Comparison of ENCODE assay signal across 10 cellular contexts in genomic region chrX:125295337-125295736, GRCh38. TPM values are rescaled to one million over a fixed set of nuclear protein-coding genes. Genes with fewer than 3 reads are reported as not detected.
DNase-seq lines count a peak whose midpoint lies in the region; ATAC-seq, FAIRE-seq and TF ChIP-seq lines count a peak whose summit lies in the region.
"Had no signal": no experiment of that assay in that cellular context is flagged by ENCODE, and none has a peak within 500 bp of the region (broad histone marks: within the 10 kb centered on the region; RNA-seq: fewer than 3 reads in every experiment).

No MANE protein-coding gene starts in this region.

- H3K4me2 ChIP-seq in HepG2 (ENCODE audit: low read depth, low read length): no peak overlapping the region

- H3K4me1 ChIP-seq in liver (ENCODE audit: control insufficient read depth in 4 of 4, insufficient read depth in 4 of 4, low read length in 3 of 4) (peaks cover 0 to 17% (median 4%) of the 10 kb centered on the region in 4 donors), HepG2 (ENCODE audit: insufficient read depth, low read length) (no peaks in the 10 kb centered on the region)

- peak overlapping the region; percentile 34 to 60 for H3K4me3 Mint-ChIP-seq in stimulated activated naive CD8-positive, alpha-beta T cell treated with anti-CD3 and anti-CD28 coated beads, Interleukin-15, amount 100 ng/mL, for 72 hours
- H3K4me3 Mint-ChIP-seq: nephron had no signal

- intact Hi-C loops in HepG2 (cut with micrococcal nuclease; ENCODE audit: unreplicated experiment) (no loop called here), lower leg skin (cut with DNase I; ENCODE audit: low total_unique reads) (no loop called here)

- in situ Hi-C loops in HepG2 (cut with HindIII; ENCODE audit: extremely low pct_ligation_motif_present, low pct_unique_long_range_greater_than_20kb): no loop called here

- H3K9ac ChIP-seq in liver (ENCODE audit: low read depth in 1 of 2, low read length in 2 of 2): no peak overlapping the region
- H3K9ac ChIP-seq in HepG2 (ENCODE audit: insufficient read depth, low read depth, low read length): no peak overlapping the region

- H3K4me3 ChIP-seq in liver (ENCODE audit: low read depth in 1 of 3, low read length in 3 of 3) (no peak overlapping the region), HepG2 (replicated peaks in 1 of 3; ENCODE audit: insufficient read depth in 1 of 3, low read depth in 2 of 3, low read length in 3 of 3) (no peak overlapping the region), lower leg skin (ENCODE audit: low read depth, poor library complexity, severe bottlenecking) (no peak overlapping the region)

- POLR2A ChIA-PET in HepG2 (lab: Yijun Ruan, JAX): no interaction called here

- H3K4me1 Mint-ChIP-seq in stimulated activated naive CD8-positive, alpha-beta T cell treated with anti-CD3 and anti-CD28 coated beads, Interleukin-15, amount 100 ng/mL, for 72 hours: peaks cover 18% of the 10 kb centered on the region
- H3K4me1 Mint-ChIP-seq: nephron had no signal

- H3K79me2 ChIP-seq in HepG2 (ENCODE audit: insufficient read depth, low read length): no peaks in the 10 kb centered on the region

- H3K36me3 ChIP-seq in liver (ENCODE audit: control insufficient read depth in 4 of 4, insufficient read depth in 3 of 4, low read depth in 1 of 4, low read length in 3 of 4): no peaks in the 10 kb centered on the region
- no peaks in the 10 kb centered on the region for H3K36me3 ChIP-seq in HepG2 (replicated peaks in 1 of 2; ENCODE audit: control insufficient read depth in 1 of 2, insufficient read depth in 2 of 2, low read length in 2 of 2)

- no peaks in the 10 kb centered on the region for H3K27me3 Mint-ChIP-seq in stimulated activated naive CD8-positive, alpha-beta T cell treated with anti-CD3 and anti-CD28 coated beads, Interleukin-15, amount 100 ng/mL, for 72 hours

- ATAC-seq in HepG2 (no peak), HG02938 (IDR thresholded peaks at IDR 0.05; ENCODE audit: unreplicated experiment) (peak; percentile 93)
- ATAC-seq in stimulated activated naive CD8-positive, alpha-beta T cell treated with anti-CD3 and anti-CD28 coated beads, Interleukin-15, amount 100 ng/mL, for 72 hours: peak; percentile 90

- no peaks in the 10 kb centered on the region for H4K20me1 ChIP-seq in HepG2 (ENCODE audit: insufficient read depth, low read length)

- TF ChIP-seq CTCF in liver (IDR thresholded peaks at IDR 0.05; ENCODE audit: low read depth, low read length, missing input control) (no peak), HepG2 (CRISPR knock-in tag; IDR thresholded peaks at IDR 0.05) (no peak), lower leg skin (IDR thresholded peaks at IDR 0.05) (no peak)

- H2AFZ ChIP-seq in HepG2 (ENCODE audit: low read length): no peak overlapping the region

- 58% methylated on average over 2 of the region's 2 CpGs for WGBS in liver
- WGBS in HepG2 (ENCODE audit: low lambda C conversion rate): 47% methylated on average over 2 of the region's 2 CpGs
- 71 to 74% methylated on average over 2 of the region's 2 CpGs for WGBS in lower leg skin, 2 donors

- FAIRE-seq in HepG2 (lab: Jason Lieb, UNC): no peak
- FAIRE-seq: H1 had no signal

- H3K9me3 ChIP-seq in liver (ENCODE audit: control insufficient read depth in 4 of 4, low read length in 3 of 4) (no peaks in the 10 kb centered on the region), HepG2 (ENCODE audit: low read length) (no peaks in the 10 kb centered on the region)

- H3K27ac Mint-ChIP-seq in stimulated activated naive CD8-positive, alpha-beta T cell treated with anti-CD3 and anti-CD28 coated beads, Interleukin-15, amount 100 ng/mL, for 72 hours: peak overlapping the region in 1 of 2 donors; percentile 82
- H3K27ac Mint-ChIP-seq: nephron had no signal

- no peak overlapping the region for H3K27ac ChIP-seq in liver (ENCODE audit: low read depth in 1 of 2, low read length in 2 of 2)
- no peak overlapping the region for H3K27ac ChIP-seq in HepG2 (ENCODE audit: extremely low read length, insufficient read depth, low read length)

- no peak for TF ChIP-seq EP300 in HepG2 (IDR thresholded peaks at IDR 0.05; ENCODE audit: low read depth in 2 of 2, low read length in 2 of 2)
- no peak for TF ChIP-seq EP300 in HepG2 (CRISPR knock-in tag; IDR thresholded peaks at IDR 0.05; ENCODE audit: borderline replicate concordance)

- TF ChIP-seq RAD21 in liver (IDR thresholded peaks at IDR 0.05) (no peak), HepG2 (CRISPR knock-in tag; IDR thresholded peaks at IDR 0.05) (no peak)

- BruUV-seq in HepG2 (replicated peaks; lab: Mats Ljungman, UMichigan): no TSS peak

- H3K27me3 ChIP-seq in liver (ENCODE audit: control insufficient read depth in 4 of 4, insufficient read depth in 4 of 4, low read length in 3 of 4) (no peaks in the 10 kb centered on the region), HepG2 (ENCODE audit: control insufficient read depth in 1 of 2, insufficient read depth in 2 of 2, low read length in 2 of 2) (no peaks in the 10 kb centered on the region)

- TF ChIP-seq POLR2A in HepG2 (IDR thresholded peaks at IDR 0.05; ENCODE audit: insufficient read depth in 1 of 2, low read depth in 2 of 2, low read length in 2 of 2) (no peak), lower leg skin (IDR thresholded peaks at IDR 0.05) (no peak)

- CTCF ChIA-PET in HepG2 (lab: Yijun Ruan, JAX; ENCODE audit: low intra/inter-chr PET ratio, low total read pairs): no interaction called here

- H3K9me3 Mint-ChIP-seq in stimulated activated naive CD8-positive, alpha-beta T cell treated with anti-CD3 and anti-CD28 coated beads, Interleukin-15, amount 100 ng/mL, for 72 hours: no peaks in the 10 kb centered on the region
- H3K9me3 Mint-ChIP-seq: nephron had no signal

- no peak for DNase-seq in HepG2 (ENCODE audit: low spot score)
- peak; percentile 14 for DNase-seq in NOMO-1 treated with dmso at 0.1 percent for 144 hours (lab: John Stamatoyannopoulos, UW; ENCODE audit: unreplicated experiment)
- peak in 1 of 2 donors; percentile 26 for DNase-seq in stimulated activated naive CD8-positive, alpha-beta T cell treated with anti-CD3 and anti-CD28 coated beads, Interleukin-15, amount 100 ng/mL, for 72 hours
- no peak for DNase-seq in anterior cingulate cortex (lab: John Stamatoyannopoulos, UW)
- no peak for DNase-seq in lower leg skin (ENCODE audit: low spot score in 2 of 2)
- no peak for DNase-seq in NCI-H2171 treated with DMSO at 0.1 percent for 48 hours (lab: John Stamatoyannopoulos, UW)

TF ChIP-seq in liver, 16 proteins besides CTCF, POLR2A, EP300 and RAD21:
- TF ChIP-seq RXRA (IDR thresholded peaks at IDR 0.05) (peak in 1 of 2 donors; percentile 28), TAF1 (conservative IDR thresholded peaks at IDR 0.05) (no peak), JUND (IDR thresholded peaks at IDR 0.05) (peak in 1 of 2 donors; percentile 53), HNF4A (conservative IDR thresholded peaks at IDR 0.05) (peak; percentile 77 to 88), GABPA (IDR thresholded peaks at IDR 0.05 in 1 of 2, conservative IDR thresholded peaks at IDR 0.05 in 1 of 2) (no peak), EGR1 (IDR thresholded peaks at IDR 0.05; ENCODE audit: low read depth in 2 of 2) (no peak)

RNA-seq across cellular contexts. Expression of gene TEX13C, which starts 24.3 kb away (rescaled TPM):
- not detected for total RNA-seq in liver
- not detected for polyA plus RNA-seq in liver
- not detected in 2 replicates for total RNA-seq in HepG2 (2016; rRNA removed; fragmentation: Illumina TruSeq; extraction: Trizol)
- not detected in 2 replicates for total RNA-seq in HepG2 (2016; cell fraction: cytosol; rRNA removed; fragmentation: Illumina TruSeq; extraction: Trizol; ENCODE audit: low read depth)
- total RNA-seq in HepG2 (2016; cell fraction: insoluble cytoplasmic fraction; rRNA removed; fragmentation: Illumina TruSeq; extraction: Trizol): not detected in 2 replicates
- total RNA-seq in HepG2 (2016; cell fraction: membrane; rRNA removed; fragmentation: Illumina TruSeq; extraction: Trizol): not detected in 2 replicates
- not detected in 2 replicates for total RNA-seq in HepG2 (2016; cell fraction: nucleus; rRNA removed; fragmentation: Illumina TruSeq; extraction: Trizol)
- not detected in 2 replicates for polyA plus RNA-seq in HepG2 (2011; rRNA removed)
- not detected in 2 replicates for polyA plus RNA-seq in HepG2 (2011; cell fraction: cytosol; rRNA removed)
- polyA plus RNA-seq in HepG2 (2011; cell fraction: nucleus; rRNA removed): not detected in 2 replicates
- not detected in 2 replicates for polyA plus RNA-seq in HepG2 (2012)
- not detected in 2 replicates for polyA plus RNA-seq in HepG2 (2016; cell fraction: cytosol; fragmentation: Illumina TruSeq; extraction: Trizol; ENCODE audit: low read depth)
- not detected in 2 replicates for polyA plus RNA-seq in HepG2 (2016; cell fraction: insoluble cytoplasmic fraction; fragmentation: Illumina TruSeq; extraction: Trizol; ENCODE audit: low read depth)
- polyA plus RNA-seq in HepG2 (2016; cell fraction: membrane; fragmentation: Illumina TruSeq; extraction: Trizol; ENCODE audit: low read depth): not detected in 2 replicates
- not detected in 2 replicates for polyA plus RNA-seq in HepG2 (2016; cell fraction: nucleus; fragmentation: Illumina TruSeq; extraction: Trizol; ENCODE audit: insufficient read depth, low read depth)
- not detected in 2 replicates for polyA minus RNA-seq in HepG2 (2011; rRNA and poly(A)+ RNA removed; ENCODE audit: low replicate concordance)
- not detected in 2 replicates for polyA minus RNA-seq in HepG2 (2011; cell fraction: cytosol; rRNA and poly(A)+ RNA removed)
- polyA minus RNA-seq in HepG2 (2011; cell fraction: nucleus; rRNA and poly(A)+ RNA removed): not detected in 2 replicates
- total RNA-seq in lower leg skin: not detected
